25 cellular contexts compared by ENCODE assay signal in genomic region chr5:14351086-14351661, GRCh38.
DNase-seq lines count a peak whose midpoint lies in the region; ATAC-seq, FAIRE-seq and TF ChIP-seq lines count a peak whose summit lies in the region.
"Had no signal": no experiment of that assay in that cellular context is flagged by ENCODE, and none has a peak within 500 bp of the region (broad histone marks: within the 10 kb centered on the region; RNA-seq: fewer than 3 reads in every experiment).

No MANE protein-coding gene starts in this region.

- no peak for FAIRE-seq in GM12878 (lab: Jason Lieb, UNC)
- FAIRE-seq: islet of Langerhans, pancreas had no signal

- peaks cover 4% of the 10 kb centered on the region; the same call in 1 of the 2 replicates for H3K4me1 ChIP-seq in GM12878 (ENCODE audit: control insufficient read depth, insufficient read depth, low read length)
- H3K4me1 ChIP-seq: pancreas had no signal

- no peaks in the 10 kb centered on the region for H3K27me3 ChIP-seq in GM12878 (replicated peaks in 1 of 2; ENCODE audit: control insufficient read depth in 2 of 2, insufficient read depth in 2 of 2, low read length in 1 of 2)
- H3K27me3 ChIP-seq: cardiac muscle cell, dorsolateral prefrontal cortex, hepatocyte, pancreas had no signal

- TF ChIP-seq CTCF in GM12878 (IDR thresholded peaks at IDR 0.05 in 2 of 3, conservative IDR thresholded peaks at IDR 0.05 in 1 of 3; ENCODE audit: control insufficient read depth in 2 of 3, extremely low read depth in 1 of 3, insufficient read depth in 1 of 3, low read depth in 3 of 3, low read length in 3 of 3) = no peak

- POLR2A ChIA-PET in GM12878 (lab: Charles Lee) = no interaction called here
- POLR2A ChIA-PET in activated CD4-positive, alpha-beta memory T cell treated with anti-CD3 and anti-CD28 coated beads for 36 hours (lab: Charles Lee) = no interaction called here

- no peaks in the 10 kb centered on the region for H3K36me3 Mint-ChIP-seq in activated CD4-positive, alpha-beta memory T cell treated with anti-CD3 and anti-CD28 coated beads for 36 hours

- no peaks in the 10 kb centered on the region; the same call in 1 of the 2 replicates for H3K79me2 ChIP-seq in GM12878 (ENCODE audit: control insufficient read depth, insufficient read depth, low read length)
- H3K79me2 ChIP-seq: hepatocyte had no signal

- no peak overlapping the region for H3K4me3 Mint-ChIP-seq in activated CD4-positive, alpha-beta memory T cell treated with anti-CD3 and anti-CD28 coated beads for 36 hours
- H3K4me3 Mint-ChIP-seq: activated CD4-positive, alpha-beta memory T cell treated with anti-CD3 and anti-CD28 coated beads, Interleukin-2, amount 10 ng/mL, durations not matched to agents 7 days and 5 days; T-helper 17 cell had no signal

- no peaks in the 10 kb centered on the region for H3K4me1 Mint-ChIP-seq in activated CD4-positive, alpha-beta memory T cell treated with anti-CD3 and anti-CD28 coated beads for 36 hours (ENCODE audit: low read depth)

- no peaks in the 10 kb centered on the region for H4K20me1 ChIP-seq in GM12878 (ENCODE audit: control insufficient read depth, insufficient read depth)

- no peak for TF ChIP-seq POLR2A in GM12878 (IDR thresholded peaks at IDR 0.05; ENCODE audit: low read depth, low read length)

- no peaks in the 10 kb centered on the region for H3K9me3 ChIP-seq in GM12878 (replicated peaks; ENCODE audit: control insufficient read depth, insufficient read depth, low read length)
- H3K9me3 ChIP-seq: pancreas had no signal

- in situ Hi-C loops in KBM-7 (cut with MboI; ENCODE audit: low pct_unique_long_range_greater_than_20kb, low sequenced_read_pairs) (no loop called here), GM12878 (cut with MboI) (loop anchor here (5.0 to 25.0 kb wide), 3 partner anchors 296 to 661 kb away; no protein-coding TSS in a partner anchor)

- WGBS in GM12878 (ENCODE audit: insufficient coverage, insufficient replicate concordance, low lambda C conversion rate, missing lambda C conversion rate) = 66% methylated on average over 7 of the region's 7 CpGs

- peaks cover 4 to 6% of the 10 kb centered on the region in 2 experiments; a peak in 2 of 4 replicates for H3K36me3 ChIP-seq in GM12878 (ENCODE audit: control insufficient read depth in 2 of 2, insufficient read depth in 2 of 2, low read length in 1 of 2)
- H3K36me3 ChIP-seq: cardiac muscle cell, pancreas had no signal

- no peak for TF ChIP-seq RAD21 in GM12878 (IDR thresholded peaks at IDR 0.05; ENCODE audit: insufficient read depth, low read depth, low read length)

- ATAC-seq in GM12878 (no peak; the same call in 2 of the 3 replicates), HG02623 (IDR thresholded peaks at IDR 0.05; ENCODE audit: unreplicated experiment) (no peak)

- H2AFZ ChIP-seq in GM12878 (ENCODE audit: control insufficient read depth, low read depth, low read length) = no peak overlapping the region
- H2AFZ ChIP-seq: hepatocyte had no signal

- no peak overlapping the region for H3K4me2 ChIP-seq in GM12878 (ENCODE audit: control insufficient read depth, insufficient read depth)
- H3K4me2 ChIP-seq: hepatocyte had no signal

- RAD21 ChIA-PET in GM12878 (lab: Charles Lee; ENCODE audit: unreplicated experiment) = interaction anchor here (1.0 to 1.4 kb wide), 6 partner anchors 14 to 356 kb away, joined by 3 to 22 read pairs (median 4); no protein-coding TSS in a partner anchor

- H3K27me3 Mint-ChIP-seq in activated CD4-positive, alpha-beta memory T cell treated with anti-CD3 and anti-CD28 coated beads for 36 hours = peaks cover 5% of the 10 kb centered on the region
- H3K27me3 Mint-ChIP-seq: naive B cell had no signal

- intact Hi-C loops in GM12878 (cut with micrococcal nuclease; ENCODE audit: unreplicated experiment) = loop anchor here (5.0 kb wide), 1 partner anchor 364 kb away; no protein-coding TSS in a partner anchor
- intact Hi-C loops in activated CD4-positive, alpha-beta memory T cell treated with anti-CD3 and anti-CD28 coated beads for 36 hours (cut with micrococcal nuclease) = loop anchor here (5.0 kb wide), 2 partner anchors 364 to 661 kb away; no protein-coding TSS in a partner anchor

- BruUV-seq in GM12878 (replicated peaks; lab: Mats Ljungman, UMichigan) = no TSS peak

- CTCF ChIA-PET in GM12878 (lab: Yijun Ruan, JAX) = interaction anchor here (0.6 to 3.3 kb wide), 31 partner anchors 9 to 367 kb away, joined by 3 to 46 read pairs (median 4); no protein-coding TSS in a partner anchor
- CTCF ChIA-PET in activated CD4-positive, alpha-beta memory T cell treated with anti-CD3 and anti-CD28 coated beads for 36 hours (lab: Charles Lee) = interaction anchor here (0.9 to 2.8 kb wide), 18 partner anchors 8 to 759 kb away, joined by 3 to 59 read pairs (median 5); partner anchors contain the start of gene OTULIN

- no peak overlapping the region for H3K27ac ChIP-seq in GM12878 (ENCODE audit: control insufficient read depth, insufficient read depth)
- H3K27ac ChIP-seq: C4-2B, cardiac muscle cell, hepatocyte, pancreas, WERI-Rb-1 had no signal

- peaks cover 6% of the 10 kb centered on the region for H3K9me3 Mint-ChIP-seq in activated CD4-positive, alpha-beta memory T cell treated with anti-CD3 and anti-CD28 coated beads for 36 hours
- H3K9me3 Mint-ChIP-seq: activated CD4-positive, alpha-beta memory T cell treated with anti-CD3 and anti-CD28 coated beads, Interleukin-2, amount 10 ng/mL, durations not matched to agents 7 days and 5 days; naive B cell had no signal

- SMC1A ChIA-PET in GM12878 (lab: Charles Lee; ENCODE audit: uncharacterized antibody, unreplicated experiment) = interaction anchor here (0.6 to 1.7 kb wide), 12 partner anchors 9 to 455 kb away, joined by 3 to 23 read pairs (median 3); no protein-coding TSS in a partner anchor

- peak; percentile 41 for DNase-seq in SIG-M5 treated with dmso at 0.1 percent for 504 hours (lab: John Stamatoyannopoulos, UW; ENCODE audit: unreplicated experiment)
- DNase-seq in SIG-M5 (lab: John Stamatoyannopoulos, UW) = no peak
- peak; percentile 53 for DNase-seq in KBM-7
- no peak for DNase-seq in GM12878 (ENCODE audit: low read depth, low spot score)
- peak; percentile 39 for DNase-seq in pons (ENCODE audit: low spot score)
- no peak for DNase-seq in activated CD4-positive, alpha-beta memory T cell treated with anti-CD3 and anti-CD28 coated beads for 36 hours
- DNase-seq in RPMI8226 = no peak
- DNase-seq: activated CD4-positive, alpha-beta memory T cell treated with anti-CD3 and anti-CD28 coated beads, Interleukin-2, amount 10 ng/mL, durations not matched to agents 7 days and 5 days; activated T-cell treated with anti-CD3 and anti-CD28 coated beads for 4 hours; amniotic stem cell; DMS53; foreskin fibroblast; naive B cell; NCI-H1105 treated with DMSO at 0.1 percent for 48 hours; NCI-H2081; SHP77 treated with DMSO at 0.1 percent for 48 hours had no signal

- TF ChIP-seq EP300 in GM12878 (IDR thresholded peaks at IDR 0.05; ENCODE audit: borderline replicate concordance in 1 of 2, control insufficient read depth in 1 of 2, low read depth in 2 of 2, low read length in 2 of 2) = no peak

- H3K4me3 ChIP-seq in GM12878 = no peak overlapping the region
- H3K4me3 ChIP-seq: cardiac muscle cell, dorsolateral prefrontal cortex, hepatocyte, pancreas had no signal

- H3K9ac ChIP-seq in GM12878 (ENCODE audit: control insufficient read depth, insufficient read depth, low read length) = no peak overlapping the region

- no peak overlapping the region for H3K27ac Mint-ChIP-seq in activated CD4-positive, alpha-beta memory T cell treated with anti-CD3 and anti-CD28 coated beads for 36 hours
- H3K27ac Mint-ChIP-seq: activated CD4-positive, alpha-beta memory T cell treated with anti-CD3 and anti-CD28 coated beads, Interleukin-2, amount 10 ng/mL, durations not matched to agents 7 days and 5 days; T-helper 17 cell had no signal

TF ChIP-seq in GM12878, 131 proteins besides CTCF, POLR2A, EP300 and RAD21 (continues in another document):
- TF ChIP-seq RELA (IDR thresholded peaks at IDR 0.05; ENCODE audit: borderline replicate concordance, partially characterized antibody) (no peak), SMAD5 (IDR thresholded peaks at IDR 0.05; ENCODE audit: low read depth) (no peak), CHD4 (IDR thresholded peaks at IDR 0.05) (no peak), ELK1 (IDR thresholded peaks at IDR 0.05; ENCODE audit: low read depth, low read length) (no peak), RCOR1 (conservative IDR thresholded peaks at IDR 0.05; ENCODE audit: low read depth, low read length) (no peak), RUNX3 (IDR thresholded peaks at IDR 0.05; ENCODE audit: low read length) (peak; percentile 26; the same call in 1 of the 2 replicates), NKRF (conservative IDR thresholded peaks at IDR 0.05) (no peak)

Comparison
In these comparisons a context has a peak if more than half of its experiments do, and no peak if none do; other contexts are left out.
1. DNase-seq: peak in SIG-M5 treated with dmso at 0.1 percent for 504 hours (single experiment), KBM-7 (single experiment) and pons (single experiment); none in SIG-M5 (single experiment), GM12878 (single experiment), activated CD4-positive, alpha-beta memory T cell treated with anti-CD3 and anti-CD28 coated beads for 36 hours (single experiment) and RPMI8226 (single experiment).